8 cellular contexts compared by ENCODE assay signal in the genomic region with DNA sequence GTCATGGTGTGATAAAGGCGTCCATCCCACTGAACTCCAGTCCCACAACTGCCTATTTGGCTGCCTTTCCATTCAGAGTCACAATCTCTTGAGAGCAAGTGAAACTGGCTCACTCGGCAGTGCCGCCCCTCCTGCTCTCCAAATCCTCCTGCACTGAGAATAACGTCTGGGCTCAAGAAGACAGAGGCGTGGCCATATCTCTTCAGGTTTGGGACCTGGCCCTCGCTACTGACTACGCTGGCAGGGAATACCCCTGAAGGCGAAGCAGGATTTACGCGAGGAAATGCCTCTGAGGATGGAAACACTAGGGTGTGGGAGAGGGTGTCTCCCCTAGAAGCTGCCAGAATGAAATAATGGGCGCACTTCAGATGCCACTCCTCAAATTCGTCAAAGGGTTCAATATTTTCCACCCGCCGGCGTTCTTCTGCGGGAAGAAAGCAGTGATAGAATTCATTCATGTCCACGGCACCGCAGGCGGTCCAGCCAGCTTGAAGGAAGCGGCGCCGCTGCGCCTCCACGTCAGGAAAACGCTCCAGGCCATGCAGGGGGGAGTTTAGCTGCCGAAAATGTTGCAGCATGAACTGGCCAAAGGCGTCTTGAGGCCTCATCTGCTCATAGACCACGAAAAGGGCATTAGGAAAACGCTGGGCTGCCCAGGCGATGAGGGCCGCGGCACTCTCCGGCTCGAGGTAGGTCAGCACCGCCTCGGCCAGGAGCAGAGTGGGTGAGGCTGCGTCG. TPM values are rescaled to one million over a fixed set of nuclear protein-coding genes. Genes with fewer than 3 reads are reported as not detected.
DNase-seq lines count a peak whose midpoint lies in the region; ATAC-seq and TF ChIP-seq lines count a peak whose summit lies in the region.

No MANE protein-coding gene starts in this region.

- TF ChIP-seq CTCF in gastroesophageal sphincter (IDR thresholded peaks at IDR 0.05) = no peak
- TF ChIP-seq CTCF in ovary (IDR thresholded peaks at IDR 0.05) = no peak

- DNase-seq in GM23248 (peak; percentile 79), ovary (peak in 3 of 5 donors; percentile 29 to 38 (median 34)), NCI-H510A treated with DMSO at 0.1 percent for 48 hours (lab: John Stamatoyannopoulos, UW) (no peak)
- DNase-seq in activated T-cell treated with anti-CD3 and anti-CD28 coated beads, Interleukin-2, amount 50 U/mL, for 72 hours = peak in 1 of 2 donors; percentile 1
- no peak for DNase-seq in stimulated activated naive CD4-positive, alpha-beta T cell treated with Interleukin-2 at 50 U/mL for 16 hours (lab: John Stamatoyannopoulos, UW)

- peak overlapping the region; percentile 95 for H3K27ac Mint-ChIP-seq in activated T-cell treated with anti-CD3 and anti-CD28 coated beads, Interleukin-2, amount 50 U/mL, for 72 hours

- H3K36me3 Mint-ChIP-seq in activated T-cell treated with anti-CD3 and anti-CD28 coated beads, Interleukin-2, amount 50 U/mL, for 72 hours (ENCODE audit: insufficient read depth in 2 of 2) = peaks cover 6 to 19% of the 10 kb centered on the region in 2 donors

- intact Hi-C loops in ovary (cut with DNase I) = no loop called here

- H3K4me2 ChIP-seq in GM23248 (ENCODE audit: unreplicated experiment) = peak overlapping the region; percentile 69

- H3K4me3 Mint-ChIP-seq in activated T-cell treated with anti-CD3 and anti-CD28 coated beads, Interleukin-2, amount 50 U/mL, for 72 hours = peak overlapping the region; percentile 93 to 99

- no peak for TF ChIP-seq POLR2A in gastroesophageal sphincter (IDR thresholded peaks at IDR 0.05)
- no peak for TF ChIP-seq POLR2A in ovary (IDR thresholded peaks at IDR 0.05)

- H3K27me3 ChIP-seq in ACC112 (ENCODE audit: insufficient read depth, low read length) (no peaks in the 10 kb centered on the region), GM23248 (replicated peaks; ENCODE audit: insufficient read depth) (no peaks in the 10 kb centered on the region), gastroesophageal sphincter (no peaks in the 10 kb centered on the region), ovary (no peaks in the 10 kb centered on the region)

- in situ Hi-C loops in GM23248 (cut with MboI) = no loop called here

- peak overlapping the region; percentile 78 for H2AFZ ChIP-seq in ACC112 (ENCODE audit: low read length, unreplicated experiment)
- H2AFZ ChIP-seq in GM23248 = peak overlapping the region; percentile 96

- no peaks in the 10 kb centered on the region for H3K27me3 Mint-ChIP-seq in activated T-cell treated with anti-CD3 and anti-CD28 coated beads, Interleukin-2, amount 50 U/mL, for 72 hours (ENCODE audit: low read depth)

- peaks cover 21% of the 10 kb centered on the region for H3K4me1 ChIP-seq in ACC112 (ENCODE audit: control insufficient read depth, insufficient read depth, low read length, unreplicated experiment)
- H3K4me1 ChIP-seq in GM23248 (ENCODE audit: insufficient read depth) = peaks cover 16% of the 10 kb centered on the region
- peaks cover 5 to 36% (median 11%) of the 10 kb centered on the region in 3 donors for H3K4me1 ChIP-seq in gastroesophageal sphincter
- H3K4me1 ChIP-seq in ovary (ENCODE audit: insufficient read depth) = peaks cover 10% of the 10 kb centered on the region

- no peaks in the 10 kb centered on the region for H3K9me3 Mint-ChIP-seq in activated T-cell treated with anti-CD3 and anti-CD28 coated beads, Interleukin-2, amount 50 U/mL, for 72 hours

- H3K79me2 ChIP-seq in ACC112 (ENCODE audit: control insufficient read depth, insufficient read depth, low read length, unreplicated experiment) (peaks cover 21% of the 10 kb centered on the region), GM23248 (ENCODE audit: insufficient read depth) (peaks cover 26% of the 10 kb centered on the region)

- 0 out of 2 replicates have a peak, but pooled peaks cover 8% of the 10 kb centered on the region for H3F3A ChIP-seq in GM23248 (ENCODE audit: insufficient read depth)

- TF ChIP-seq EP300 in gastroesophageal sphincter (IDR thresholded peaks at IDR 0.05) (no peak), ovary (IDR thresholded peaks at IDR 0.05) (no peak)

- no peaks in the 10 kb centered on the region for H3K9me2 ChIP-seq in GM23248 (ENCODE audit: insufficient read depth)

- peak overlapping the region; percentile 83 for H3K9ac ChIP-seq in GM23248

- 18 to 25% methylated on average over 29 to 38 of the region's 38 CpGs for WGBS in GM23248 (ENCODE audit: low coverage in 1 of 2, low lambda C conversion rate in 2 of 2, missing lambda C conversion rate in 2 of 2), 2 experiments
- WGBS in gastroesophageal sphincter (ENCODE audit: low coverage in 1 of 2), 2 donors = 7 to 33% methylated on average over 13 to 15 of the region's 38 CpGs
- 11 to 16% (median 15%) methylated on average over 38 of the region's 38 CpGs for WGBS in ovary, 3 donors

- H4K20me1 ChIP-seq in GM23248 (ENCODE audit: insufficient read depth) = no peaks in the 10 kb centered on the region

- peak overlapping the region; percentile 83 for H3K27ac ChIP-seq in ACC112 (ENCODE audit: low read depth, low read length)
- peak overlapping the region; percentile 79 for H3K27ac ChIP-seq in GM23248
- peak overlapping the region; percentile 91 to 93 (median 92) for H3K27ac ChIP-seq in gastroesophageal sphincter
- peak overlapping the region; percentile 79 to 92 for H3K27ac ChIP-seq in ovary

- H3K36me3 ChIP-seq in ACC112 (ENCODE audit: insufficient read depth, low read length) = no peaks in the 10 kb centered on the region; the same call in 1 of the 2 replicates
- H3K36me3 ChIP-seq in GM23248 (ENCODE audit: low read depth) = 0 out of 2 replicates have a peak, but pooled peaks cover 6% of the 10 kb centered on the region
- H3K36me3 ChIP-seq in gastroesophageal sphincter = peaks cover 0 to 7% of the 10 kb centered on the region in 2 donors
- H3K36me3 ChIP-seq in ovary = no peaks in the 10 kb centered on the region

- H3K4me1 Mint-ChIP-seq in activated T-cell treated with anti-CD3 and anti-CD28 coated beads, Interleukin-2, amount 50 U/mL, for 72 hours (ENCODE audit: low read depth) = peaks cover 47% of the 10 kb centered on the region

- H3K4me3 ChIP-seq in ACC112 (ENCODE audit: low read depth, low read length) = peak overlapping the region; percentile 80
- H3K4me3 ChIP-seq in GM23248 = peak overlapping the region; percentile 78
- H3K4me3 ChIP-seq in gastroesophageal sphincter = peak overlapping the region; percentile 65 to 92
- peak overlapping the region; percentile 87 for H3K4me3 ChIP-seq in ovary

- ATAC-seq in activated T-cell treated with anti-CD3 and anti-CD28 coated beads, Interleukin-2, amount 50 U/mL, for 72 hours (replicated peaks in 1 of 2) = no peak
- ATAC-seq in gastroesophageal sphincter (peak; percentile 13), HG03095 (IDR thresholded peaks at IDR 0.05; ENCODE audit: unreplicated experiment) (no peak)

- H3K9me3 ChIP-seq in GM23248 (ENCODE audit: low read depth) (no peaks in the 10 kb centered on the region), gastroesophageal sphincter (no peaks in the 10 kb centered on the region), ovary (no peaks in the 10 kb centered on the region)

RNA-seq across cellular contexts. Expression of a gene that starts 1.0 kb away (rescaled TPM):
- total RNA-seq in GM23248 (2014; rRNA removed; shearing (Covaris generic)) = 7.7 and 9.9 TPM in 2 replicates
- polyA plus RNA-seq in GM23248 (2016; fragmentation: Nextera tagmentation; extraction: Ambion mirVana) = 7.4 and 8.4 TPM in 2 replicates
- 1 to 10 TPM; 5.6 to 7.8 TPM for total RNA-seq in activated T-cell treated with anti-CD3 and anti-CD28 coated beads, Interleukin-2, amount 50 U/mL, for 72 hours
- total RNA-seq in gastroesophageal sphincter = 1 to 10 TPM; 5.4 to 9.5 (median 6.4) TPM
- total RNA-seq in ovary = 10 to 100 TPM in 4 of 7 donors, 1 to 10 TPM in 3; 4.4 to 13.4 (median 10.6) TPM
- polyA plus RNA-seq in ovary = 1 to 10 TPM; 4.6 to 7.9 TPM

RNA-seq across cellular contexts. Expression of a gene that starts 27.3 kb away (rescaled TPM):
- total RNA-seq in GM23248 (2014; rRNA removed; shearing (Covaris generic)) = not detected in 2 replicates
- polyA plus RNA-seq in GM23248 (2016; fragmentation: Nextera tagmentation; extraction: Ambion mirVana) (not detected in 2 replicates), ovary (not detected)
- total RNA-seq in activated T-cell treated with anti-CD3 and anti-CD28 coated beads, Interleukin-2, amount 50 U/mL, for 72 hours = not detected
- total RNA-seq in gastroesophageal sphincter (not detected), ovary (1 to 10 TPM in 1 of 7 donors, not detected in 6; 1.5 TPM)

RNA-seq across cellular contexts. Expression of a gene that starts 41.5 kb away (rescaled TPM):
- total RNA-seq in GM23248 (2014; rRNA removed; shearing (Covaris generic)) = 11.6 and 18.7 TPM in 2 replicates
- polyA plus RNA-seq in GM23248 (2016; fragmentation: Nextera tagmentation; extraction: Ambion mirVana) (5.8 and 6.0 TPM in 2 replicates), ovary (10 to 100 TPM in 1 of 2 donors, 1 to 10 TPM in 1; 8.5 to 10.1 TPM)
- 10 to 100 TPM; 42.0 to 44.8 TPM for total RNA-seq in activated T-cell treated with anti-CD3 and anti-CD28 coated beads, Interleukin-2, amount 50 U/mL, for 72 hours
- total RNA-seq in gastroesophageal sphincter (10 to 100 TPM; 18.0 to 30.7 (median 22.3) TPM), ovary (10 to 100 TPM; 14.2 to 24.1 (median 20.5) TPM)

RNA-seq across cellular contexts. Expression of a gene that starts 41.5 kb away (rescaled TPM):
- 3.7 and 6.3 TPM in 2 replicates for total RNA-seq in GM23248 (2014; rRNA removed; shearing (Covaris generic))
- polyA plus RNA-seq in GM23248 (2016; fragmentation: Nextera tagmentation; extraction: Ambion mirVana) = 12.6 and 13.1 TPM in 2 replicates
- 10 to 100 TPM; 28.0 to 28.7 TPM for total RNA-seq in activated T-cell treated with anti-CD3 and anti-CD28 coated beads, Interleukin-2, amount 50 U/mL, for 72 hours
- total RNA-seq in gastroesophageal sphincter = 10 to 100 TPM; 11.3 to 26.0 (median 14.2) TPM
- 10 to 100 TPM; 10.8 to 17.0 (median 15.4) TPM for total RNA-seq in ovary
- polyA plus RNA-seq in ovary = 10 to 100 TPM in 1 of 2 donors, 1 to 10 TPM in 1; 5.0 to 15.7 TPM

Comparison
In these comparisons a context has a peak if more than half of its experiments do, and no peak if none do; other contexts are left out.
1. DNase-seq: peak in GM23248 (single experiment) and ovary (3 of 5); none in NCI-H510A treated with DMSO at 0.1 percent for 48 hours (single experiment) and stimulated activated naive CD4-positive, alpha-beta T cell treated with Interleukin-2 at 50 U/mL for 16 hours (single experiment).
2. Peak in every context shown above with its lines, with median percentiles within 50 percentile points of each other: H3K27ac ChIP-seq and H3K4me3 ChIP-seq.